ENCODE assay signal across 8 cellular contexts in genomic region chr3:196431193-196432136, GRCh38. TPM values are rescaled to one million over a fixed set of nuclear protein-coding genes. Genes with fewer than 3 reads are reported as not detected.
DNase-seq lines count a peak whose midpoint lies in the region; ATAC-seq and TF ChIP-seq lines count a peak whose summit lies in the region.

No MANE protein-coding gene starts in this region.

- TF ChIP-seq CTCF in activated B cell treated with CpG ODN at 0.5 μM for 24 hours (IDR thresholded peaks at IDR 0.05) = no peak
- no peak for TF ChIP-seq CTCF in lung (IDR thresholded peaks at IDR 0.05; ENCODE audit: control extremely low read depth, extremely low read depth)

- peaks cover 0 to 3% of the 10 kb centered on the region in 2 donors for H3K36me3 ChIP-seq in lung (ENCODE audit: control insufficient read depth in 2 of 2, insufficient read depth in 2 of 2, low read length in 2 of 2)

- no peaks in the 10 kb centered on the region for H3K27me3 ChIP-seq in lung (ENCODE audit: control insufficient read depth, insufficient read depth)

- H3K27ac ChIP-seq in lung (ENCODE audit: low read depth in 1 of 2, low read length in 1 of 2) = peak overlapping the region; percentile 84 to 94

- H3K4me3 ChIP-seq in lung = peak overlapping the region; percentile 89

- H3K27ac Mint-ChIP-seq in activated CD4-positive, alpha-beta T cell treated with anti-CD3 and anti-CD28 coated beads for 36 hours = peak overlapping the region; percentile 95
- H3K27ac Mint-ChIP-seq in activated B cell treated with CpG ODN at 0.5 μM for 24 hours = peak overlapping the region; percentile 80
- peak overlapping the region; percentile 89 to 97 for H3K27ac Mint-ChIP-seq in effector memory CD8-positive, alpha-beta T cell
- H3K27ac Mint-ChIP-seq in stimulated activated naive CD8-positive, alpha-beta T cell treated with anti-CD3 and anti-CD28 coated beads, Interleukin-15, Interleukin-2, amounts not matched to agents 100 ng/mL and 50 ng/mL, for 24 hours = peak overlapping the region; percentile 59

- no peaks in the 10 kb centered on the region for H3K9me3 ChIP-seq in lung (ENCODE audit: control insufficient read depth in 2 of 2, insufficient read depth in 1 of 2, low read length in 1 of 2)

- peaks cover 12% of the 10 kb centered on the region for H3K36me3 Mint-ChIP-seq in activated CD4-positive, alpha-beta T cell treated with anti-CD3 and anti-CD28 coated beads for 36 hours (ENCODE audit: low read depth)
- H3K36me3 Mint-ChIP-seq in activated B cell treated with CpG ODN at 0.5 μM for 24 hours (ENCODE audit: low read depth) = peaks cover 22% of the 10 kb centered on the region
- peaks cover 39% of the 10 kb centered on the region for H3K36me3 Mint-ChIP-seq in effector memory CD8-positive, alpha-beta T cell (ENCODE audit: insufficient read depth)
- peaks cover 14% of the 10 kb centered on the region for H3K36me3 Mint-ChIP-seq in stimulated activated naive CD8-positive, alpha-beta T cell treated with anti-CD3 and anti-CD28 coated beads, Interleukin-15, Interleukin-2, amounts not matched to agents 100 ng/mL and 50 ng/mL, for 24 hours (ENCODE audit: low read depth)

- 1% methylated on average over 38 to 49 of the region's 49 CpGs for WGBS in lung, 2 donors

- peaks cover 2 to 4% of the 10 kb centered on the region in 2 donors for H3K4me1 ChIP-seq in lung (ENCODE audit: control insufficient read depth in 2 of 2, insufficient read depth in 2 of 2, low read length in 2 of 2)

- ATAC-seq in activated CD4-positive, alpha-beta T cell treated with anti-CD3 and anti-CD28 coated beads for 36 hours = peak; percentile 17
- ATAC-seq in HG02610 (IDR thresholded peaks at IDR 0.05; ENCODE audit: unreplicated experiment) (peak; percentile 35), activated B cell treated with CpG ODN at 0.5 μM for 24 hours (ENCODE audit: low read depth) (peak; percentile 38), lung (ENCODE audit: insufficient read depth, low FRiP score) (peak; percentile 55)
- ATAC-seq in effector memory CD8-positive, alpha-beta T cell (replicated peaks) = peak; percentile 14

- no peaks in the 10 kb centered on the region for H3K9me3 Mint-ChIP-seq in activated CD4-positive, alpha-beta T cell treated with anti-CD3 and anti-CD28 coated beads for 36 hours (ENCODE audit: low read depth)
- no peaks in the 10 kb centered on the region for H3K9me3 Mint-ChIP-seq in activated B cell treated with CpG ODN at 0.5 μM for 24 hours
- no peaks in the 10 kb centered on the region for H3K9me3 Mint-ChIP-seq in effector memory CD8-positive, alpha-beta T cell
- no peaks in the 10 kb centered on the region for H3K9me3 Mint-ChIP-seq in stimulated activated naive CD8-positive, alpha-beta T cell treated with anti-CD3 and anti-CD28 coated beads, Interleukin-15, Interleukin-2, amounts not matched to agents 100 ng/mL and 50 ng/mL, for 24 hours

- H3K4me1 Mint-ChIP-seq in activated CD4-positive, alpha-beta T cell treated with anti-CD3 and anti-CD28 coated beads for 36 hours = peaks cover 20% of the 10 kb centered on the region
- H3K4me1 Mint-ChIP-seq in activated B cell treated with CpG ODN at 0.5 μM for 24 hours = peaks cover 22% of the 10 kb centered on the region
- peaks cover 18 to 32% of the 10 kb centered on the region in 2 donors for H3K4me1 Mint-ChIP-seq in effector memory CD8-positive, alpha-beta T cell (ENCODE audit: low read depth in 2 of 2)
- H3K4me1 Mint-ChIP-seq in stimulated activated naive CD8-positive, alpha-beta T cell treated with anti-CD3 and anti-CD28 coated beads, Interleukin-15, Interleukin-2, amounts not matched to agents 100 ng/mL and 50 ng/mL, for 24 hours (ENCODE audit: low read depth) = peaks cover 21% of the 10 kb centered on the region

- peak overlapping the region; percentile 79 for H3K4me3 Mint-ChIP-seq in activated CD4-positive, alpha-beta T cell treated with anti-CD3 and anti-CD28 coated beads for 36 hours
- H3K4me3 Mint-ChIP-seq in activated B cell treated with CpG ODN at 0.5 μM for 24 hours = peak overlapping the region; percentile 96
- peak overlapping the region; percentile 80 to 98 for H3K4me3 Mint-ChIP-seq in effector memory CD8-positive, alpha-beta T cell
- peak overlapping the region; percentile 87 for H3K4me3 Mint-ChIP-seq in stimulated activated naive CD8-positive, alpha-beta T cell treated with anti-CD3 and anti-CD28 coated beads, Interleukin-15, Interleukin-2, amounts not matched to agents 100 ng/mL and 50 ng/mL, for 24 hours

- CTCF ChIA-PET in activated CD4-positive, alpha-beta T cell treated with anti-CD3 and anti-CD28 coated beads for 36 hours (lab: Charles Lee) = interaction anchor here (0.5 to 1.2 kb wide), 5 partner anchors 9 to 177 kb away, joined by 3 to 8 read pairs (median 3); partner anchors contain the start of gene DYNLT2B
- CTCF ChIA-PET in activated B cell treated with CpG ODN at 0.5 μM for 24 hours (lab: Charles Lee) = no interaction called here

- no peaks in the 10 kb centered on the region for H3K27me3 Mint-ChIP-seq in activated CD4-positive, alpha-beta T cell treated with anti-CD3 and anti-CD28 coated beads for 36 hours
- H3K27me3 Mint-ChIP-seq in activated B cell treated with CpG ODN at 0.5 μM for 24 hours = no peaks in the 10 kb centered on the region
- no peaks in the 10 kb centered on the region for H3K27me3 Mint-ChIP-seq in effector memory CD8-positive, alpha-beta T cell
- no peaks in the 10 kb centered on the region for H3K27me3 Mint-ChIP-seq in stimulated activated naive CD8-positive, alpha-beta T cell treated with anti-CD3 and anti-CD28 coated beads, Interleukin-15, Interleukin-2, amounts not matched to agents 100 ng/mL and 50 ng/mL, for 24 hours

- peak; percentile 32 for DNase-seq in activated CD4-positive, alpha-beta T cell treated with anti-CD3 and anti-CD28 coated beads for 36 hours
- DNase-seq in activated CD4-positive, alpha-beta T cell treated with anti-CD3 and anti-CD28 coated beads for 1 hour = no peak
- DNase-seq in NCI-H1092 (lab: John Stamatoyannopoulos, UW) = peak; percentile 2
- DNase-seq in activated B cell treated with CpG ODN at 0.5 μM for 24 hours = no peak
- peak; percentile 5 to 29 (median 28) for DNase-seq in effector memory CD8-positive, alpha-beta T cell
- peak; percentile 30 for DNase-seq in lung (ENCODE audit: low spot score)

- POLR2A ChIA-PET in activated CD4-positive, alpha-beta T cell treated with anti-CD3 and anti-CD28 coated beads for 36 hours (lab: Charles Lee) = interaction anchor here (1.3 kb wide), 1 partner anchor 91 kb away, joined by 4 read pairs; no protein-coding TSS in a partner anchor
- POLR2A ChIA-PET in activated B cell treated with CpG ODN at 0.5 μM for 24 hours (lab: Charles Lee) = interaction anchor here (1.0 to 1.9 kb wide), 3 partner anchors 72 to 568 kb away, joined by 4 to 10 read pairs (median 6); partner anchors contain the start of genes DYNLT2B and RNF168

- intact Hi-C loops in activated CD4-positive, alpha-beta T cell treated with anti-CD3 and anti-CD28 coated beads for 36 hours (cut with DNase I, micrococcal nuclease) = loop anchor here (1.0 to 10.0 kb wide), 14 partner anchors 71 to 357 kb away; partner anchors contain the start of genes DYNLT2B (in 2 of the 2), RNF168 (in 2 of the 2), CEP19 (in 1 of the 2) and FBXO45 (in 1 of the 2)
- intact Hi-C loops in activated B cell treated with CpG ODN at 0.5 μM for 24 hours (cut with micrococcal nuclease) = loop anchor here (1.0 to 5.0 kb wide), 8 partner anchors 10 to 524 kb away; partner anchors contain the start of genes DYNLT2B, FBXO45, NCBP2 and PCYT1A

RNA-seq across cellular contexts. Expression of gene UBXN7, which starts 0.8 kb away (rescaled TPM):
- 100 to 1,000 TPM in 1 of 2 experiments, 10 to 100 TPM in 1; 67.2 to 102 TPM for total RNA-seq in activated CD4-positive, alpha-beta T cell treated with anti-CD3 and anti-CD28 coated beads for 36 hours
- 60.8 and 66.5 TPM in 2 replicates for total RNA-seq in activated B cell treated with CpG ODN at 0.5 μM for 24 hours
- 10 to 100 TPM; 36.0 to 45.8 TPM for total RNA-seq in lung
- 10 to 100 TPM in 1 of 2 donors, 1 to 10 TPM in 1; 5.2 to 14.7 TPM for polyA plus RNA-seq in lung

Comparison
In these comparisons a context has a peak if more than half of its experiments do, and no peak if none do; other contexts are left out.
1. DNase-seq: peak in activated CD4-positive, alpha-beta T cell treated with anti-CD3 and anti-CD28 coated beads for 36 hours (single experiment), NCI-H1092 (single experiment), effector memory CD8-positive, alpha-beta T cell (3 of 3) and lung (single experiment); none in activated CD4-positive, alpha-beta T cell treated with anti-CD3 and anti-CD28 coated beads for 1 hour (single experiment) and activated B cell treated with CpG ODN at 0.5 μM for 24 hours (single experiment).
2. Peak in every context shown above with its lines, with median percentiles within 50 percentile points of each other: ATAC-seq, H3K27ac Mint-ChIP-seq and H3K4me3 Mint-ChIP-seq.